8 cellular contexts compared by ENCODE assay signal in genomic region chr6:138592698-138593097, GRCh38.
DNase-seq lines count a peak whose midpoint lies in the region; ATAC-seq lines count a peak whose summit lies in the region.

No MANE protein-coding gene starts in this region.

- ATAC-seq in HG03060 (IDR thresholded peaks at IDR 0.05; ENCODE audit: low read depth, unreplicated experiment) (peak; percentile 36), T-cell (replicated peaks in 1 of 4) (no peak), HG03045 (IDR thresholded peaks at IDR 0.05; ENCODE audit: unreplicated experiment) (no peak)

- peak overlapping the region; percentile 75 for H3K4me3 Mint-ChIP-seq in activated CD4-positive, alpha-beta T cell treated with anti-CD3 and anti-CD28 coated beads, Interleukin-2, amount 10 ng/mL, durations not matched to agents 24 days and 14 days
- H3K4me3 Mint-ChIP-seq in T-cell, result peak overlapping the region in 2 of 3 donors; percentile 7 to 46

- no peaks in the 10 kb centered on the region for H3K36me3 Mint-ChIP-seq in activated CD4-positive, alpha-beta T cell treated with anti-CD3 and anti-CD28 coated beads, Interleukin-2, amount 10 ng/mL, durations not matched to agents 24 days and 14 days (ENCODE audit: low read depth)
- no peaks in the 10 kb centered on the region for H3K36me3 Mint-ChIP-seq in T-cell

- H3K9me3 Mint-ChIP-seq in activated CD4-positive, alpha-beta T cell treated with anti-CD3 and anti-CD28 coated beads, Interleukin-2, amount 10 ng/mL, durations not matched to agents 24 days and 14 days, result no peaks in the 10 kb centered on the region
- H3K9me3 Mint-ChIP-seq in T-cell, result no peaks in the 10 kb centered on the region

- H3K4me1 Mint-ChIP-seq in activated CD4-positive, alpha-beta T cell treated with anti-CD3 and anti-CD28 coated beads, Interleukin-2, amount 10 ng/mL, durations not matched to agents 24 days and 14 days, result peaks cover 22% of the 10 kb centered on the region
- peaks cover 14 to 21% (median 16%) of the 10 kb centered on the region in 3 donors for H3K4me1 Mint-ChIP-seq in T-cell

- peak overlapping the region; percentile 70 for H3K27ac Mint-ChIP-seq in activated CD4-positive, alpha-beta T cell treated with anti-CD3 and anti-CD28 coated beads, Interleukin-2, amount 10 ng/mL, durations not matched to agents 24 days and 14 days
- no peak overlapping the region for H3K27ac Mint-ChIP-seq in T-cell

- intact Hi-C loops in activated CD4-positive, alpha-beta T cell treated with anti-CD3 and anti-CD28 coated beads, Interleukin-2, amount 10 ng/mL, durations not matched to agents 24 days and 14 days (cut with micrococcal nuclease), result loop anchor here (1.0 to 10.0 kb wide), 6 partner anchors 62 to 395 kb away; partner anchors contain the start of genes CCDC28A, HEBP2 and REPS1

- DNase-seq in activated CD4-positive, alpha-beta T cell treated with anti-CD3 and anti-CD28 coated beads, Interleukin-2, amount 10 ng/mL, durations not matched to agents 24 days and 14 days, result no peak
- no peak for DNase-seq in activated CD4-positive, alpha-beta T cell treated with anti-CD3 and anti-CD28 coated beads for 48 hours
- DNase-seq in T-cell, result no peak
- DNase-seq in activated CD4-positive, CD25-positive, alpha-beta regulatory T cell treated with anti-CD3 and anti-CD28 coated beads, Interleukin-2, amount 50 U/mL, for 72 hours, result no peak
- no peak for DNase-seq in hepatic stellate cell (ENCODE audit: low spot score)

- peak overlapping the region; percentile 35 for H3K27ac ChIP-seq in layer of hippocampus (ENCODE audit: low read depth, low read length)

- H3K27me3 ChIP-seq in layer of hippocampus (ENCODE audit: control insufficient read depth, insufficient read depth, low read length), result no peaks in the 10 kb centered on the region

- POLR2A ChIA-PET in T-cell (lab: Charles Lee), result interaction anchor here in 1 of 2 donors (0.5 to 0.6 kb wide), 2 partner anchors 54 to 211 kb away, joined by 6 to 9 read pairs; no protein-coding TSS in a partner anchor

- no peaks in the 10 kb centered on the region for H3K27me3 Mint-ChIP-seq in activated CD4-positive, alpha-beta T cell treated with anti-CD3 and anti-CD28 coated beads, Interleukin-2, amount 10 ng/mL, durations not matched to agents 24 days and 14 days
- H3K27me3 Mint-ChIP-seq in T-cell, result peaks cover 3 to 5% of the 10 kb centered on the region in 2 donors

- CTCF ChIA-PET in T-cell (lab: Charles Lee), result interaction anchor here in 1 of 2 donors (0.6 to 1.4 kb wide), 5 partner anchors 17 to 1486 kb away, joined by 3 to 4 read pairs (median 3); no protein-coding TSS in a partner anchor
